10 cellular contexts compared by ENCODE assay signal in the genomic region with DNA sequence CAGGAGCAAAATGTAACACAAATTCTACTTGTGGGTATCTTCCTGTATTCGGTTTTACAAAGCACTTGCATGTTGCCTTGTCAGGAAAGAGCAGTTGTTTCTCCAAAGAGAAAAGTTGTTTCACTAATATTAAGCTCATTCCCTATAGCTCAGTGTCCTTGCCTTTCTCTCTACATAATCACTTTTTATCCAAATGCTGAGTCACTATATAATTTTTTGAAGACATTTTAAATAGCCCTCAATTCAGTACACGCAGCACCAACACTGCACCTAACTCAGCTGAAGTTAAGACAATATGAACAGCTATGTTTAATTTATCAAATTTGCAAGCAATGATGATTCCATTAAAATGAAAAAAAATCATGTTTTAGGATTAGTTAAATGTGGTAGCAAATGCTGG. TPM values are rescaled to one million over a fixed set of nuclear protein-coding genes. Genes with fewer than 3 reads are reported as not detected.
A peak's percentile ranks its signal among the peaks of the same experiment; 100 is the strongest.
DNase-seq lines count a peak whose midpoint lies in the region; ATAC-seq and TF ChIP-seq lines count a peak whose summit lies in the region.
"Had no signal": no experiment of that assay in that cellular context is flagged by ENCODE, and none has a peak within 500 bp of the region (broad histone marks: within the 10 kb centered on the region; RNA-seq: fewer than 3 reads in every experiment).

No MANE protein-coding gene starts in this region.

- H3K27me3 Mint-ChIP-seq in natural killer cell treated with Interleukin-12 subunit alpha and Interleukin-12 subunit beta and Interleukin-15 and Interleukin-18, amount 100 ng/mL, for 72 hours = peaks cover 0 to 2% of the 10 kb centered on the region in 2 donors
- H3K27me3 Mint-ChIP-seq: activated CD4-positive, alpha-beta T cell treated with anti-CD3 and anti-CD28 coated beads, Interleukin-2, amount 10 ng/mL, durations not matched to agents 24 days and 14 days had no signal

- no peak for ATAC-seq in heart right ventricle
- no peak for ATAC-seq in left cardiac atrium
- no peak for ATAC-seq in natural killer cell treated with Interleukin-12 subunit alpha and Interleukin-12 subunit beta and Interleukin-15 and Interleukin-18, amount 100 ng/mL, for 72 hours
- ATAC-seq in aorta (ENCODE audit: low FRiP score) = no peak
- no peak for ATAC-seq in HG02852 (IDR thresholded peaks at IDR 0.05; ENCODE audit: unreplicated experiment)

- H3K9me3 Mint-ChIP-seq in natural killer cell treated with Interleukin-12 subunit alpha and Interleukin-12 subunit beta and Interleukin-15 and Interleukin-18, amount 100 ng/mL, for 72 hours = no peaks in the 10 kb centered on the region
- H3K9me3 Mint-ChIP-seq: activated CD4-positive, alpha-beta T cell treated with anti-CD3 and anti-CD28 coated beads, Interleukin-2, amount 10 ng/mL, durations not matched to agents 24 days and 14 days had no signal

- H3K4me1 ChIP-seq in heart right ventricle = peaks cover 21 to 51% (median 44%) of the 10 kb centered on the region in 9 donors
- peaks cover 2 to 13% of the 10 kb centered on the region in 2 donors for H3K4me1 ChIP-seq in breast epithelium
- peaks cover 0 to 1% of the 10 kb centered on the region in 2 donors for H3K4me1 ChIP-seq in aorta (ENCODE audit: control insufficient read depth in 1 of 2, insufficient read depth in 2 of 2, low read length in 2 of 2)

- intact Hi-C loops in heart right ventricle (cut with DNase I) (no loop called here), left cardiac atrium (cut with DNase I) (no loop called here), breast epithelium (cut with DNase I; ENCODE audit: low total_unique reads) (no loop called here), aorta (cut with DNase I) (loop anchor here in 1 of 2 donors (10.0 kb wide), 1 partner anchor 114 kb away; no protein-coding TSS in a partner anchor)

- H3K27me3 ChIP-seq in heart right ventricle (no peaks in the 10 kb centered on the region), breast epithelium (no peaks in the 10 kb centered on the region), aorta (ENCODE audit: control insufficient read depth in 1 of 2, insufficient read depth in 2 of 2, low read length in 1 of 2) (no peaks in the 10 kb centered on the region)

- H3K9me3 ChIP-seq in heart right ventricle = no peaks in the 10 kb centered on the region
- H3K9me3 ChIP-seq in breast epithelium = no peaks in the 10 kb centered on the region
- H3K9me3 ChIP-seq in aorta (ENCODE audit: control insufficient read depth, low read length) = no peaks in the 10 kb centered on the region

- H3K4me1 Mint-ChIP-seq in natural killer cell treated with Interleukin-12 subunit alpha and Interleukin-12 subunit beta and Interleukin-15 and Interleukin-18, amount 100 ng/mL, for 72 hours (ENCODE audit: low read depth in 2 of 2) = peaks cover 4 to 17% of the 10 kb centered on the region in 2 donors

- no peak for TF ChIP-seq CTCF in heart right ventricle (IDR thresholded peaks at IDR 0.05)
- TF ChIP-seq CTCF in breast epithelium (IDR thresholded peaks at IDR 0.05) = no peak

- H3K4me3 Mint-ChIP-seq in natural killer cell treated with Interleukin-12 subunit alpha and Interleukin-12 subunit beta and Interleukin-15 and Interleukin-18, amount 100 ng/mL, for 72 hours = peak overlapping the region; percentile 66

- DNase-seq in heart right ventricle (no peak), left cardiac atrium (no peak), breast epithelium (ENCODE audit: low spot score in 2 of 2) (no peak), aorta (no peak), NCI-H2196 (lab: John Stamatoyannopoulos, UW; ENCODE audit: unreplicated experiment) (no peak), anterior cingulate cortex (lab: John Stamatoyannopoulos, UW) (no peak)
- DNase-seq in natural killer cell treated with Interleukin-12 subunit alpha and Interleukin-12 subunit beta and Interleukin-15 and Interleukin-18, amount 100 ng/mL, for 72 hours (ENCODE audit: low spot score) = no peak
- DNase-seq: activated CD4-positive, alpha-beta T cell treated with anti-CD3 and anti-CD28 coated beads, Interleukin-2, amount 10 ng/mL, durations not matched to agents 24 days and 14 days had no signal

- H3K27ac ChIP-seq in heart right ventricle (peak overlapping the region; percentile 87 to 99 (median 97)), breast epithelium (peak overlapping the region; percentile 99 to 100), aorta (ENCODE audit: low read depth in 1 of 2, low read length in 2 of 2) (no peak overlapping the region)

- H3K36me3 ChIP-seq in heart right ventricle = no peaks in the 10 kb centered on the region
- no peaks in the 10 kb centered on the region for H3K36me3 ChIP-seq in breast epithelium
- H3K36me3 ChIP-seq in aorta (ENCODE audit: control insufficient read depth in 1 of 2, insufficient read depth in 2 of 2, low read length in 1 of 2) = no peaks in the 10 kb centered on the region

- peak overlapping the region; percentile 86 to 91 for H3K27ac Mint-ChIP-seq in natural killer cell treated with Interleukin-12 subunit alpha and Interleukin-12 subunit beta and Interleukin-15 and Interleukin-18, amount 100 ng/mL, for 72 hours

- H3K4me3 ChIP-seq in heart right ventricle (peak overlapping the region in 8 of 10 donors; percentile 40 to 73 (median 64)), breast epithelium (peak overlapping the region in 2 of 3 donors; percentile 73 to 85), aorta (ENCODE audit: low read length in 2 of 2) (no peak overlapping the region)

- WGBS in heart right ventricle, 2 donors = 69 to 71% methylated on average over 2 of the region's 2 CpGs
- WGBS in aorta, 2 donors = 36 to 40% methylated on average over 2 of the region's 2 CpGs

- TF ChIP-seq POLR2A in breast epithelium (IDR thresholded peaks at IDR 0.05) = no peak

- no peaks in the 10 kb centered on the region for H3K36me3 Mint-ChIP-seq in natural killer cell treated with Interleukin-12 subunit alpha and Interleukin-12 subunit beta and Interleukin-15 and Interleukin-18, amount 100 ng/mL, for 72 hours

RNA-seq across cellular contexts. Expression of a gene that starts 14.5 kb away (rescaled TPM):
- total RNA-seq in heart right ventricle = 10 to 100 TPM; 13.2 to 30.9 (median 18.5) TPM
- polyA plus RNA-seq in heart right ventricle = 10 to 100 TPM; 19.1 to 24.6 TPM
- total RNA-seq in left cardiac atrium = 10 to 100 TPM; 28.8 to 34.3 TPM
- total RNA-seq in breast epithelium = 10 to 100 TPM; 47.0 to 69.2 (median 65.7) TPM
- total RNA-seq in natural killer cell treated with Interleukin-12 subunit alpha and Interleukin-12 subunit beta and Interleukin-15 and Interleukin-18, amount 100 ng/mL, for 72 hours = 10 to 100 TPM; 53.4 to 86.9 TPM
- 10 to 100 TPM; 73.6 to 77.4 TPM for total RNA-seq in aorta
- 10 to 100 TPM; 12.9 to 30.2 TPM for polyA plus RNA-seq in aorta

RNA-seq across cellular contexts. Expression of a gene that starts 28.2 kb away (rescaled TPM):
- total RNA-seq in heart right ventricle = 1 to 10 TPM in 2 of 10 donors, under 1 TPM in 7, not detected in 1; 0.19 to 1.5 (median 0.37) TPM
- polyA plus RNA-seq in heart right ventricle = under 1 TPM; 0.15 to 0.39 TPM
- total RNA-seq in left cardiac atrium = under 1 TPM; 0.21 TPM
- not detected for total RNA-seq in breast epithelium
- total RNA-seq in natural killer cell treated with Interleukin-12 subunit alpha and Interleukin-12 subunit beta and Interleukin-15 and Interleukin-18, amount 100 ng/mL, for 72 hours = not detected
- 1 to 10 TPM in 1 of 2 donors, not detected in 1; 1.6 TPM for total RNA-seq in aorta
- polyA plus RNA-seq in aorta = not detected
- total RNA-seq: activated CD4-positive, alpha-beta T cell treated with anti-CD3 and anti-CD28 coated beads, Interleukin-2, amount 10 ng/mL, durations not matched to agents 24 days and 14 days; NCI-H460 had no signal

Comparison
In these comparisons a context has a peak if more than half of its experiments do, and no peak if none do; other contexts are left out.
1. H3K27ac ChIP-seq: peak in heart right ventricle (10 of 10) and breast epithelium (2 of 2); none in aorta (0 of 2).
2. H3K4me3 ChIP-seq: peak in heart right ventricle (8 of 10) and breast epithelium (2 of 3); none in aorta (0 of 2).